19 cellular contexts compared by ENCODE assay signal in genomic region chr17:81468111-81468764, GRCh38. TPM values are rescaled to one million over a fixed set of nuclear protein-coding genes. Genes with fewer than 3 reads are reported as not detected.
DNase-seq lines count a peak whose midpoint lies in the region; ATAC-seq lines count a peak whose summit lies in the region.
"Had no signal": no experiment of that assay in that cellular context is flagged by ENCODE, and none has a peak within 500 bp of the region (broad histone marks: within the 10 kb centered on the region; RNA-seq: fewer than 3 reads in every experiment).

No MANE protein-coding gene starts in this region.

- intact Hi-C loops in left colon (cut with DNase I, micrococcal nuclease) = no loop called here

- in situ Hi-C loops in SK-MEL-5 (cut with HindIII; ENCODE audit: low pct_unique_long_range_greater_than_20kb, low sequenced_read_pairs) = no loop called here

- H3K27ac ChIP-seq in substantia nigra (ENCODE audit: low read depth, low read length, poor library complexity, severe bottlenecking) = peak overlapping the region; percentile 64
- H3K27ac ChIP-seq: A549 had no signal

- peak; percentile 22 for ATAC-seq in left colon
- ATAC-seq in HG02852 (IDR thresholded peaks at IDR 0.05; ENCODE audit: unreplicated experiment) = no peak
- no peak for ATAC-seq in GM18861 (IDR thresholded peaks at IDR 0.05; ENCODE audit: unreplicated experiment)
- ATAC-seq: A549 had no signal

- DNase-seq in COLO829 (ENCODE audit: low spot score) (peak; percentile 58), SK-MEL-5 (ENCODE audit: low read depth, low spot score) (peak; percentile 41), left colon (no peak), substantia nigra (lab: John Stamatoyannopoulos, UW) (no peak), middle frontal gyrus (ENCODE audit: extremely low spot score, low spot score) (no peak)
- DNase-seq: BE2C, DMS153, GOT3, HCEC 1CT, Karpas-422, MV-4-11, NCI-H1417 treated with DMSO at 0.1 percent for 48 hours, NCI-H187, NCI-H446, NCI-H526 treated with DMSO at 0.1 percent for 48 hours, Right ventricle myocardium superior had no signal

RNA-seq across cellular contexts. Expression of gene ACTG1, which starts 44.4 kb away (rescaled TPM):
- total RNA-seq in SK-MEL-5 (2014; rRNA removed; shearing (Covaris generic)) = 6,652 and 7,362 TPM in 2 replicates
- polyA plus RNA-seq in SK-MEL-5 (2015; cell fraction: cytosol; rRNA removed) = 14,079 and 14,098 TPM in 2 replicates
- polyA plus RNA-seq in SK-MEL-5 (2015; cell fraction: nucleus; rRNA removed) = 2,992 and 3,106 TPM in 2 replicates
- total RNA-seq in left colon = 1,000 to 10,000 TPM; 3,767 to 4,413 TPM

RNA-seq across cellular contexts. Expression of gene FSCN2, which starts 59.9 kb away (rescaled TPM):
- 0.34 TPM in 1 of 2 replicates, not detected in the other for total RNA-seq in SK-MEL-5 (2014; rRNA removed; shearing (Covaris generic))
- polyA plus RNA-seq in SK-MEL-5 (2015; cell fraction: cytosol; rRNA removed) = 0.08 and 0.64 TPM in 2 replicates
- 1.1 TPM in 1 of 2 replicates, not detected in the other for polyA plus RNA-seq in SK-MEL-5 (2015; cell fraction: nucleus; rRNA removed)
- 1 to 10 TPM; 2.3 to 4.9 TPM for total RNA-seq in left colon

Comparison
In these comparisons a context has a peak if more than half of its experiments do, and no peak if none do; other contexts are left out.
1. DNase-seq: peak in COLO829 (single experiment) and SK-MEL-5 (single experiment); none in left colon (0 of 2), substantia nigra (0 of 49) and middle frontal gyrus (single experiment).